Comparison of ENCODE assay signal across 1 cellular context in the genomic region with DNA sequence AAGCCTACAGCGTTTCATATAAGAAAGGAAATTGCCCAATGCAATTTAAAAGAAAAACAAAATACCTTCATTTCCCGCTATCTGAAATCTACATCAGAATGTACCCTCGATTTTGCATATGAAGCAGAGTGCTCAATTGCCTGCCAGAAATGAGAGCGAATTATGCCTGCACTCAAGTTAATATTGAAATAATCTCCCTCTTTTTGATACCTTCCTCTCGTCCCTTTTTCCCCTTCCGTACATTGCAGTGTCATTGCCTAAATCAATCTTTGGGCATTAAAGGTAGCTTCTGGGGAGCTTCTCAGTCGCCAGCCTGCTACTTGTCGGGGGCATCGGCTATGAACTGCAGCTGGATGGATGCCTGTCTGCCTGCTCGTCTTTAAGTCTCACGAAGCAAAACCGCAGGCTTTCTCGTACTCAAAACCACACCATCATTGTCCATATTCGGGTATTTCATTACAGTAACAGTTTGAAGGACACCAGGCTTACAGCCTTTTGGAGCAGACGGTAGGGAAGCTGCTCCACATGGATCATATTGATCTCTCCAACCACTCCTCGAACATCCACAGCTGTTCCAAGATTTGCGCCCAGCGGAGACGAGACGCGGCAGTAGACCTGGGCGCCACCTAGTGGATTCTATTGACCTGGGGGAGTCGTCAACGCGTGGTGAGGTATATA.
TF ChIP-seq lines count a peak whose summit lies in the region.

No MANE protein-coding gene starts in this region.

TF ChIP-seq in GM12878, 131 proteins besides CTCF, POLR2A, EP300 and RAD21 (continued from another document):
- TF ChIP-seq, protein P1, sequence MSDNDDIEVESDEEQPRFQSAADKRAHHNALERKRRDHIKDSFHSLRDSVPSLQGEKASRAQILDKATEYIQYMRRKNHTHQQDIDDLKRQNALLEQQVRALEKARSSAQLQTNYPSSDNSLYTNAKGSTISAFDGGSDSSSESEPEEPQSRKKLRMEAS (IDR thresholded peaks at IDR 0.05; ENCODE audit: low read depth, low read length) = peak; percentile 16; the same call in 1 of the 2 replicates
- 0 out of 2 replicates have a peak, but pooled peaks have one; percentile 20 for TF ChIP-seq HDGF (IDR thresholded peaks at IDR 0.05)
- no peak for TF ChIP-seq ZNF384 (IDR thresholded peaks at IDR 0.05; ENCODE audit: borderline replicate concordance, low read depth, low read length)
- peak; percentile 79 for TF ChIP-seq IKZF1 (conservative IDR thresholded peaks at IDR 0.05)
- TF ChIP-seq SMC3 (IDR thresholded peaks at IDR 0.05; ENCODE audit: borderline replicate concordance, low read length) = peak; percentile 39; the same call in 1 of the 2 replicates
- 0 out of 2 replicates have a peak, but pooled peaks have one; percentile 43 for TF ChIP-seq FOXM1 (IDR thresholded peaks at IDR 0.05; ENCODE audit: low read depth, low read length)
- peak; percentile 77 for TF ChIP-seq NBN (IDR thresholded peaks at IDR 0.05)
- no peak for TF ChIP-seq NRF1 (conservative IDR thresholded peaks at IDR 0.05; ENCODE audit: low read depth, low read length)
